Comparison of ENCODE assay signal across 10 cellular contexts in the genomic region with DNA sequence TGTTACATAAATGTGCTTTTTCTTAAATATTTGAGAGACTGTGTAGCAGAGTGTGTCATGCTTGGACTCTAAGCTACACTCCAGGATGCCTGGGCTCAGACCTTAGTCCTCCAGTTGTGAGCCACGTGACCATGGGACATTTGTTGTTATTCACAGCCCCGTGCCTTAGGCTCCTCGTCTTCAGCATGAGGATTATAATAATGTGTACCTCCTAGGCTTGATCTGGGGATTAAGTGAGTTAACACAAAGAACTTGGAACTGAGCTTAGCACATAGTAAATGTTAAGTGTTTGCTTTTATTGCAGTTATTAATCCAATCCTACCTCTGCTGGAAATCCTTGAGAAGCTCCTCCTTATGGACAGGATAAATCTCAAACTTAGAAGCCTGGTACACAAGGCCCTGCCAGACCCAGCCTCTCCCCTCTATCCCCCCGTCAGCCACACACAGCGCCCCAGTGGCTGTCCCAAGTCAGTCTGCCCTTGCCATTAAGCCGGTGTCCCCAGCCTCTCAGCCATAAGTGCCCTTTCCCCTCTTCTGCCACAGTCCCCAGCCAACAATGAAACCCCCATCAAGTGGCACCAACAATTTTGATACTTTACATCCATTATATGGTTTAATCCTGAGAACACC.
DNase-seq lines count a peak whose midpoint lies in the region; ATAC-seq, FAIRE-seq and TF ChIP-seq lines count a peak whose summit lies in the region.
"Had no signal": no experiment of that assay in that cellular context is flagged by ENCODE, and none has a peak within 500 bp of the region (broad histone marks: within the 10 kb centered on the region; RNA-seq: fewer than 3 reads in every experiment).

No MANE protein-coding gene starts in this region.

- H2BK20ac ChIP-seq in H1 (ENCODE audit: low read length) = no peak overlapping the region

- DNase-seq in breast epithelium (ENCODE audit: low spot score in 2 of 2) (no peak), MCF 10A (ENCODE audit: unreplicated experiment) (no peak), H1 (ENCODE audit: low read depth in 1 of 2, low spot score in 2 of 2) (no peak), vagina (ENCODE audit: extremely low spot score in 2 of 2) (no peak), HPDE6-E6E7 (ENCODE audit: extremely low spot score) (no peak), epidermal melanocyte (ENCODE audit: insufficient read length, low spot score) (no peak)
- DNase-seq: activated CD4-positive, alpha-beta T cell treated with anti-CD3 and anti-CD28 coated beads, Interleukin-2, amount 50 U/mL, for 1 hour; activated naive CD8-positive, alpha-beta T cell treated with anti-CD3 and anti-CD28 coated beads for 36 hours had no signal

- H4K91ac ChIP-seq in H1 (replicated peaks; ENCODE audit: insufficient read length, low read length) = no peak overlapping the region

- no peak overlapping the region for H3K4me3 ChIP-seq in breast epithelium
- no peak overlapping the region; a peak in 1 of 8 replicates for H3K4me3 ChIP-seq in H1 (ENCODE audit: extremely low read depth in 1 of 4, insufficient read depth in 2 of 4, low read depth in 3 of 4, low read length in 4 of 4)
- H3K4me3 ChIP-seq in muscle layer of colon (ENCODE audit: low read depth in 1 of 2, low read length in 2 of 2) = no peak overlapping the region
- H3K4me3 ChIP-seq in vagina = no peak overlapping the region

- H2BK15ac ChIP-seq in H1 (ENCODE audit: low read length) = peak overlapping the region; percentile 50; the same call in 1 of the 2 replicates

- H3K27ac ChIP-seq in breast epithelium = peak overlapping the region; percentile 83
- no peak overlapping the region for H3K27ac ChIP-seq in H1 (ENCODE audit: low read depth, low read length)
- peak overlapping the region; percentile 54 for H3K27ac ChIP-seq in muscle layer of colon (ENCODE audit: low read depth, low read length)
- peak overlapping the region; percentile 69 for H3K27ac ChIP-seq in vagina

- TF ChIP-seq RAD21 in H1 (IDR thresholded peaks at IDR 0.05 in 1 of 2, conservative IDR thresholded peaks at IDR 0.05 in 1 of 2; ENCODE audit: low read depth in 2 of 2, low read length in 2 of 2) = no peak

- no peak overlapping the region for H3K14ac ChIP-seq in H1 (ENCODE audit: insufficient read length)

- H3K18ac ChIP-seq in H1 (ENCODE audit: extremely low read depth, low read length) = no peak overlapping the region

- TF ChIP-seq EP300 in H1 (IDR thresholded peaks at IDR 0.05; ENCODE audit: borderline replicate concordance in 1 of 2, low read depth in 2 of 2, low read length in 2 of 2) = no peak

- H3K4me1 Mint-ChIP-seq in MCF 10A (ENCODE audit: insufficient read depth, unreplicated experiment) = peaks cover 18% of the 10 kb centered on the region
- H3K4me1 Mint-ChIP-seq: activated naive CD8-positive, alpha-beta T cell treated with anti-CD3 and anti-CD28 coated beads for 36 hours had no signal

- peak overlapping the region; percentile 43; the same call in 1 of the 2 replicates for H2AK5ac ChIP-seq in H1 (ENCODE audit: low read depth, low read length)

- H4K5ac ChIP-seq in H1 (ENCODE audit: insufficient read length, low read depth, low read length) = no peak overlapping the region

- ATAC-seq in HG02588 (IDR thresholded peaks at IDR 0.05; ENCODE audit: unreplicated experiment) = no peak

- H3K36me3 ChIP-seq in breast epithelium (no peaks in the 10 kb centered on the region), H1 (ENCODE audit: control insufficient read depth in 2 of 4, insufficient read depth in 4 of 4, low read length in 3 of 4) (peaks cover 0 to 18% (median 7%) of the 10 kb centered on the region in 4 experiments; a peak in 5 of 8 replicates), muscle layer of colon (ENCODE audit: insufficient read depth, low read length) (peaks cover 12% of the 10 kb centered on the region), vagina (peaks cover 0 to 13% of the 10 kb centered on the region in 2 donors)

- H3K4me1 ChIP-seq in breast epithelium (peaks cover 6 to 22% of the 10 kb centered on the region in 2 donors), H1 (replicated peaks in 1 of 4; ENCODE audit: control insufficient read depth in 3 of 4, insufficient read depth in 4 of 4, low read length in 3 of 4) (peaks cover 5 to 17% (median 13%) of the 10 kb centered on the region in 4 experiments), muscle layer of colon (ENCODE audit: insufficient read depth, low read length) (peaks cover 53% of the 10 kb centered on the region), vagina (peaks cover 53% of the 10 kb centered on the region)

- no peaks in the 10 kb centered on the region; the same call in 1 of the 2 replicates for H3K79me1 ChIP-seq in H1 (ENCODE audit: low read depth, low read length)

- H3K9me3 Mint-ChIP-seq in MCF 10A (ENCODE audit: unreplicated experiment) = no peaks in the 10 kb centered on the region
- H3K9me3 Mint-ChIP-seq: activated naive CD8-positive, alpha-beta T cell treated with anti-CD3 and anti-CD28 coated beads for 36 hours had no signal

- peaks cover 2% of the 10 kb centered on the region for H3K23me2 ChIP-seq in H1 (ENCODE audit: low read depth, low read length)

- POLR2A ChIA-PET in MCF 10A (lab: Yijun Ruan, JAX) = interaction anchor here (0.5 kb wide), 1 partner anchor 1935 kb away, joined by 4 read pairs; no protein-coding TSS in a partner anchor
- POLR2A ChIA-PET in H1 (lab: Charles Lee; ENCODE audit: partially characterized antibody) = interaction anchor here (1.6 kb wide), 1 partner anchor 17 kb away, joined by 3 read pairs; no protein-coding TSS in a partner anchor

- TF ChIP-seq POLR2A in breast epithelium (IDR thresholded peaks at IDR 0.05) = no peak
- TF ChIP-seq POLR2A in H1 (IDR thresholded peaks at IDR 0.05; ENCODE audit: control extremely low read depth in 1 of 2, low read depth in 2 of 2, low read length in 2 of 2) = no peak
- TF ChIP-seq POLR2A in vagina (IDR thresholded peaks at IDR 0.05) = no peak

- H3K23ac ChIP-seq in H1 (ENCODE audit: insufficient read length) = no peak overlapping the region

- H3K27me3 ChIP-seq in breast epithelium (no peaks in the 10 kb centered on the region), H1 (replicated peaks in 1 of 4; ENCODE audit: control insufficient read depth in 3 of 4, extremely low read depth in 1 of 4, insufficient read depth in 3 of 4, low read length in 3 of 4) (no peaks in the 10 kb centered on the region), muscle layer of colon (ENCODE audit: control insufficient read depth in 1 of 2, insufficient read depth in 2 of 2, low read length in 2 of 2) (no peaks in the 10 kb centered on the region), vagina (no peaks in the 10 kb centered on the region)

- WGBS in H1 (ENCODE audit: extremely low coverage in 1 of 2, insufficient coverage in 1 of 2, insufficient read length in 1 of 2, insufficient replicate concordance in 2 of 2, low coverage in 1 of 2, low lambda C conversion rate in 2 of 2, missing lambda C conversion rate in 1 of 2), 2 experiments = 74% methylated on average over 6 of the region's 6 CpGs; no CpG with 5 or more reads in 1 of the 2 experiments

- BruUV-seq in MCF 10A (replicated peaks; lab: Mats Ljungman, UMichigan) = no TSS peak

- peak overlapping the region in 1 of 2 experiments; percentile 34; a peak in 1 of 4 replicates for H3K4me2 ChIP-seq in H1 (ENCODE audit: insufficient read depth in 1 of 2, low read depth in 2 of 2, low read length in 2 of 2)

- H2BK12ac ChIP-seq in H1 (ENCODE audit: low read depth, low read length) = no peak overlapping the region

- peaks cover 0 to 6% of the 10 kb centered on the region in 2 experiments for H4K20me1 ChIP-seq in H1 (replicated peaks in 1 of 2; ENCODE audit: control insufficient read depth in 1 of 2, insufficient read depth in 2 of 2, low read length in 2 of 2)

- no peak for FAIRE-seq in H1 (lab: Jason Lieb, UNC)

- no peak for TF ChIP-seq CTCF in breast epithelium (IDR thresholded peaks at IDR 0.05)
- no peak for TF ChIP-seq CTCF in MCF 10A (IDR thresholded peaks at IDR 0.05; ENCODE audit: unreplicated experiment)
- TF ChIP-seq CTCF in H1 (IDR thresholded peaks at IDR 0.05; ENCODE audit: control extremely low read depth in 1 of 3, insufficient read depth in 1 of 3, low read depth in 1 of 3, low read length in 3 of 3) = no peak
- no peak for TF ChIP-seq CTCF in vagina (IDR thresholded peaks at IDR 0.05)

- no peak overlapping the region for H2BK5ac ChIP-seq in H1 (ENCODE audit: low read depth, low read length)

- CTCF ChIA-PET in MCF 10A (lab: Yijun Ruan, JAX) (interaction anchor here (0.6 to 1.0 kb wide), 2 partner anchors 21 to 38 kb away, joined by 4 read pairs; no protein-coding TSS in a partner anchor), H1 (lab: Charles Lee; ENCODE audit: partially characterized antibody) (interaction anchor here (1.0 to 10.2 kb wide), 9 partner anchors 10 to 270 kb away, joined by 3 to 128 read pairs (median 3); no protein-coding TSS in a partner anchor)

- H3K27ac Mint-ChIP-seq in MCF 10A (ENCODE audit: low read depth, unreplicated experiment) = no peak overlapping the region
- H3K27ac Mint-ChIP-seq: activated naive CD8-positive, alpha-beta T cell treated with anti-CD3 and anti-CD28 coated beads for 36 hours had no signal

- H3K56ac ChIP-seq in H1 (replicated peaks; ENCODE audit: insufficient read length, low read depth, low read length) = no peak overlapping the region

- no peak overlapping the region for H2AFZ ChIP-seq in H1 (ENCODE audit: low read length)

- H3K4ac ChIP-seq in H1 (replicated peaks; ENCODE audit: insufficient read length, low read depth, low read length) = no peak overlapping the region

- H3K9ac ChIP-seq in H1 (replicated peaks in 1 of 4; ENCODE audit: extremely low read depth in 1 of 4, low read depth in 3 of 4, low read length in 3 of 4) (no peak overlapping the region), muscle layer of colon (ENCODE audit: low read length) (no peak overlapping the region)

- no peaks in the 10 kb centered on the region for H3K79me2 ChIP-seq in H1 (ENCODE audit: control insufficient read depth in 1 of 2, insufficient read depth in 2 of 2, low read length in 2 of 2)

- intact Hi-C loops in breast epithelium (cut with DNase I; ENCODE audit: low total_unique reads) (no loop called here), MCF 10A (cut with micrococcal nuclease) (no loop called here), vagina (cut with DNase I) (no loop called here)

- peaks cover 9% of the 10 kb centered on the region for H3K36me3 Mint-ChIP-seq in MCF 10A (ENCODE audit: insufficient read depth, unreplicated experiment)

- H3K4me3 Mint-ChIP-seq in MCF 10A (ENCODE audit: unreplicated experiment) = no peak overlapping the region
- H3K4me3 Mint-ChIP-seq: activated naive CD8-positive, alpha-beta T cell treated with anti-CD3 and anti-CD28 coated beads for 36 hours had no signal

- no peaks in the 10 kb centered on the region for H3K27me3 Mint-ChIP-seq in MCF 10A (ENCODE audit: insufficient read depth, unreplicated experiment)
- H3K27me3 Mint-ChIP-seq: activated naive CD8-positive, alpha-beta T cell treated with anti-CD3 and anti-CD28 coated beads for 36 hours had no signal

- H3K9me3 ChIP-seq in breast epithelium = no peaks in the 10 kb centered on the region
- no peaks in the 10 kb centered on the region for H3K9me3 ChIP-seq in H1 (ENCODE audit: insufficient read depth in 2 of 2, low read depth in 1 of 2, low read length in 1 of 2)
- no peaks in the 10 kb centered on the region for H3K9me3 ChIP-seq in muscle layer of colon (ENCODE audit: low read length)
- no peaks in the 10 kb centered on the region for H3K9me3 ChIP-seq in vagina

- no peak overlapping the region for H2BK120ac ChIP-seq in H1 (replicated peaks; ENCODE audit: low read depth, low read length)

- no peak overlapping the region for H4K8ac ChIP-seq in H1 (ENCODE audit: extremely low read depth, insufficient read depth, low read length)
